Comparison of ENCODE assay signal across 11 cellular contexts in genomic region chr4:17494258-17494657, GRCh38. TPM values are rescaled to one million over a fixed set of nuclear protein-coding genes. Genes with fewer than 3 reads are reported as not detected.
DNase-seq lines count a peak whose midpoint lies in the region; ATAC-seq and TF ChIP-seq lines count a peak whose summit lies in the region.
"Had no signal": no experiment of that assay in that cellular context is flagged by ENCODE, and none has a peak within 500 bp of the region (broad histone marks: within the 10 kb centered on the region; RNA-seq: fewer than 3 reads in every experiment).

No MANE protein-coding gene starts in this region.

- POLR2A ChIA-PET in activated CD8-positive, alpha-beta T cell treated with anti-CD3 and anti-CD28 coated beads for 36 hours (lab: Charles Lee) = interaction anchor here (0.6 kb wide), 1 partner anchor 22 kb away, joined by 3 read pairs; no protein-coding TSS in a partner anchor
- POLR2A ChIA-PET in activated CD8-positive, alpha-beta T cell treated with anti-CD3 and anti-CD28 coated beads, Interleukin-2, amount 10 ng/mL, durations not matched to agents 7 days and 5 days (lab: Charles Lee) = interaction anchor here (0.5 kb wide), 1 partner anchor 29 kb away, joined by 4 read pairs; no protein-coding TSS in a partner anchor

- peak overlapping the region; percentile 9 for H3K27ac Mint-ChIP-seq in activated CD8-positive, alpha-beta T cell treated with anti-CD3 and anti-CD28 coated beads for 36 hours
- no peak overlapping the region for H3K27ac Mint-ChIP-seq in activated CD8-positive, alpha-beta T cell treated with anti-CD3 and anti-CD28 coated beads, Interleukin-2, amount 10 ng/mL, durations not matched to agents 7 days and 5 days
- H3K27ac Mint-ChIP-seq in activated T-helper 2 cell treated with anti-CD3 and anti-CD28 coated beads, Interferon-gamma antibody, Interleukin-2, Interleukin-4, amounts not matched to agents 10 μg/mL and 5 μg/mL and 100 μg/mL, durations not matched to agents 14 hours and 24 hours and 36 hours = no peak overlapping the region

- H3K9ac ChIP-seq in colonic mucosa (ENCODE audit: low read depth in 2 of 2, low read length in 2 of 2) = no peak overlapping the region

- H3K4me1 ChIP-seq in colonic mucosa (no peaks in the 10 kb centered on the region), right atrium auricular region (no peaks in the 10 kb centered on the region)

- H3K36me3 Mint-ChIP-seq in activated CD8-positive, alpha-beta T cell treated with anti-CD3 and anti-CD28 coated beads for 36 hours (ENCODE audit: low read depth) = peaks cover 28% of the 10 kb centered on the region
- H3K36me3 Mint-ChIP-seq in activated CD8-positive, alpha-beta T cell treated with anti-CD3 and anti-CD28 coated beads, Interleukin-2, amount 10 ng/mL, durations not matched to agents 7 days and 5 days (ENCODE audit: low read depth) = peaks cover 19% of the 10 kb centered on the region
- H3K36me3 Mint-ChIP-seq in activated T-helper 2 cell treated with anti-CD3 and anti-CD28 coated beads, Interferon-gamma antibody, Interleukin-2, Interleukin-4, amounts not matched to agents 10 μg/mL and 5 μg/mL and 100 μg/mL, durations not matched to agents 14 hours and 24 hours and 36 hours (ENCODE audit: low read depth) = peaks cover 32% of the 10 kb centered on the region

- H3K9me3 ChIP-seq in colonic mucosa (no peaks in the 10 kb centered on the region), right atrium auricular region (no peaks in the 10 kb centered on the region)

- no peaks in the 10 kb centered on the region for H3K27me3 ChIP-seq in colonic mucosa
- H3K27me3 ChIP-seq in right atrium auricular region = no peaks in the 10 kb centered on the region

- no peak overlapping the region for H3K27ac ChIP-seq in colonic mucosa
- H3K27ac ChIP-seq in right atrium auricular region = no peak overlapping the region
- H3K27ac ChIP-seq: C4-2B had no signal

- CTCF ChIA-PET in activated CD8-positive, alpha-beta T cell treated with anti-CD3 and anti-CD28 coated beads for 36 hours (lab: Charles Lee) = no interaction called here
- CTCF ChIA-PET in activated CD8-positive, alpha-beta T cell treated with anti-CD3 and anti-CD28 coated beads, Interleukin-2, amount 10 ng/mL, durations not matched to agents 7 days and 5 days (lab: Charles Lee) = interaction anchor here (1.5 kb wide), 1 partner anchor 314 kb away, joined by 3 read pairs; no protein-coding TSS in a partner anchor

- H3K4me3 Mint-ChIP-seq in activated CD8-positive, alpha-beta T cell treated with anti-CD3 and anti-CD28 coated beads for 36 hours = no peak overlapping the region
- no peak overlapping the region for H3K4me3 Mint-ChIP-seq in activated CD8-positive, alpha-beta T cell treated with anti-CD3 and anti-CD28 coated beads, Interleukin-2, amount 10 ng/mL, durations not matched to agents 7 days and 5 days
- H3K4me3 Mint-ChIP-seq in activated T-helper 2 cell treated with anti-CD3 and anti-CD28 coated beads, Interferon-gamma antibody, Interleukin-2, Interleukin-4, amounts not matched to agents 10 μg/mL and 5 μg/mL and 100 μg/mL, durations not matched to agents 14 hours and 24 hours and 36 hours (ENCODE audit: low read depth) = no peak overlapping the region

- H3K36me3 ChIP-seq in colonic mucosa = no peaks in the 10 kb centered on the region
- H3K36me3 ChIP-seq in right atrium auricular region = peaks cover 37% of the 10 kb centered on the region

- no peaks in the 10 kb centered on the region for H3K9me3 Mint-ChIP-seq in activated CD8-positive, alpha-beta T cell treated with anti-CD3 and anti-CD28 coated beads for 36 hours
- no peaks in the 10 kb centered on the region for H3K9me3 Mint-ChIP-seq in activated CD8-positive, alpha-beta T cell treated with anti-CD3 and anti-CD28 coated beads, Interleukin-2, amount 10 ng/mL, durations not matched to agents 7 days and 5 days (ENCODE audit: insufficient read depth)
- H3K9me3 Mint-ChIP-seq in activated T-helper 2 cell treated with anti-CD3 and anti-CD28 coated beads, Interferon-gamma antibody, Interleukin-2, Interleukin-4, amounts not matched to agents 10 μg/mL and 5 μg/mL and 100 μg/mL, durations not matched to agents 14 hours and 24 hours and 36 hours = no peaks in the 10 kb centered on the region

- ATAC-seq in activated CD8-positive, alpha-beta T cell treated with anti-CD3 and anti-CD28 coated beads for 36 hours = peak; percentile 58
- no peak for ATAC-seq in activated CD8-positive, alpha-beta T cell treated with anti-CD3 and anti-CD28 coated beads, Interleukin-2, amount 10 ng/mL, durations not matched to agents 7 days and 5 days

- intact Hi-C loops in activated CD8-positive, alpha-beta T cell treated with anti-CD3 and anti-CD28 coated beads for 36 hours (cut with micrococcal nuclease) = no loop called here
- intact Hi-C loops in activated T-helper 2 cell treated with anti-CD3 and anti-CD28 coated beads, Interferon-gamma antibody, Interleukin-2, Interleukin-4, amounts not matched to agents 10 μg/mL and 5 μg/mL and 100 μg/mL, durations not matched to agents 14 hours and 24 hours and 36 hours (cut with micrococcal nuclease) = no loop called here
- intact Hi-C loops in colonic mucosa (cut with DNase I) = no loop called here

- H3K4me1 Mint-ChIP-seq in activated CD8-positive, alpha-beta T cell treated with anti-CD3 and anti-CD28 coated beads for 36 hours (ENCODE audit: low read depth) = peaks cover 15% of the 10 kb centered on the region
- peaks cover 12% of the 10 kb centered on the region for H3K4me1 Mint-ChIP-seq in activated CD8-positive, alpha-beta T cell treated with anti-CD3 and anti-CD28 coated beads, Interleukin-2, amount 10 ng/mL, durations not matched to agents 7 days and 5 days (ENCODE audit: low read depth)
- H3K4me1 Mint-ChIP-seq in activated T-helper 2 cell treated with anti-CD3 and anti-CD28 coated beads, Interferon-gamma antibody, Interleukin-2, Interleukin-4, amounts not matched to agents 10 μg/mL and 5 μg/mL and 100 μg/mL, durations not matched to agents 14 hours and 24 hours and 36 hours (ENCODE audit: low read depth) = peaks cover 9% of the 10 kb centered on the region

- no peaks in the 10 kb centered on the region for H3K27me3 Mint-ChIP-seq in activated CD8-positive, alpha-beta T cell treated with anti-CD3 and anti-CD28 coated beads for 36 hours
- no peaks in the 10 kb centered on the region for H3K27me3 Mint-ChIP-seq in activated CD8-positive, alpha-beta T cell treated with anti-CD3 and anti-CD28 coated beads, Interleukin-2, amount 10 ng/mL, durations not matched to agents 7 days and 5 days (ENCODE audit: low read depth)
- no peaks in the 10 kb centered on the region for H3K27me3 Mint-ChIP-seq in activated T-helper 2 cell treated with anti-CD3 and anti-CD28 coated beads, Interferon-gamma antibody, Interleukin-2, Interleukin-4, amounts not matched to agents 10 μg/mL and 5 μg/mL and 100 μg/mL, durations not matched to agents 14 hours and 24 hours and 36 hours (ENCODE audit: low read depth)

- DNase-seq in activated CD8-positive, alpha-beta T cell treated with anti-CD3 and anti-CD28 coated beads for 36 hours = peak; percentile 21
- no peak for DNase-seq in activated CD8-positive, alpha-beta T cell treated with anti-CD3 and anti-CD28 coated beads, Interleukin-2, amount 10 ng/mL, durations not matched to agents 7 days and 5 days
- DNase-seq in activated T-cell treated with anti-CD3 and anti-CD28 coated beads for 48 hours (ENCODE audit: low read depth) (peak; percentile 2), foreskin melanocyte (peak; percentile 86), stromal cell of bone marrow (ENCODE audit: low read depth) (peak; percentile 80), colonic mucosa (no peak), right atrium auricular region (ENCODE audit: low spot score) (no peak)
- DNase-seq in activated T-helper 2 cell treated with anti-CD3 and anti-CD28 coated beads, Interferon-gamma antibody, Interleukin-2, Interleukin-4, amounts not matched to agents 10 μg/mL and 5 μg/mL and 100 μg/mL, durations not matched to agents 14 hours and 24 hours and 36 hours (ENCODE audit: low spot score) = no peak
- DNase-seq: Karpas-422 had no signal

- no peak for TF ChIP-seq CTCF in activated CD8-positive, alpha-beta T cell treated with anti-CD3 and anti-CD28 coated beads for 36 hours (IDR thresholded peaks at IDR 0.05)
- no peak for TF ChIP-seq CTCF in colonic mucosa (IDR thresholded peaks at IDR 0.05)
- TF ChIP-seq CTCF in right atrium auricular region (IDR thresholded peaks at IDR 0.05) = no peak

- H3K4me3 ChIP-seq in colonic mucosa (no peak overlapping the region), right atrium auricular region (no peak overlapping the region)

RNA-seq across cellular contexts. Expression of gene QDPR, which starts 17.6 kb away (rescaled TPM):
- 10 to 100 TPM; 31.5 to 31.6 TPM for total RNA-seq in activated CD8-positive, alpha-beta T cell treated with anti-CD3 and anti-CD28 coated beads for 36 hours
- 10 to 100 TPM; 20.0 to 21.2 TPM for total RNA-seq in activated CD8-positive, alpha-beta T cell treated with anti-CD3 and anti-CD28 coated beads, Interleukin-2, amount 10 ng/mL, durations not matched to agents 7 days and 5 days
- total RNA-seq in activated T-helper 2 cell treated with anti-CD3 and anti-CD28 coated beads, Interferon-gamma antibody, Interleukin-2, Interleukin-4, amounts not matched to agents 10 μg/mL and 5 μg/mL and 100 μg/mL, durations not matched to agents 14 hours and 24 hours and 36 hours = 28.2 and 34.3 TPM in 2 replicates
- total RNA-seq in colonic mucosa = 10 to 100 TPM; 27.2 to 27.3 TPM
- 10 to 100 TPM in 1 of 2 donors, 1 to 10 TPM in 1; 5.8 to 14.8 TPM for total RNA-seq in right atrium auricular region

RNA-seq across cellular contexts. Expression of gene CLRN2, which starts 20.7 kb away (rescaled TPM):
- not detected for total RNA-seq in activated CD8-positive, alpha-beta T cell treated with anti-CD3 and anti-CD28 coated beads for 36 hours
- total RNA-seq in activated CD8-positive, alpha-beta T cell treated with anti-CD3 and anti-CD28 coated beads, Interleukin-2, amount 10 ng/mL, durations not matched to agents 7 days and 5 days = not detected
- total RNA-seq in activated T-helper 2 cell treated with anti-CD3 and anti-CD28 coated beads, Interferon-gamma antibody, Interleukin-2, Interleukin-4, amounts not matched to agents 10 μg/mL and 5 μg/mL and 100 μg/mL, durations not matched to agents 14 hours and 24 hours and 36 hours = not detected in 2 replicates
- total RNA-seq in colonic mucosa (not detected), right atrium auricular region (not detected)
- total RNA-seq: glomerular endothelial cell had no signal

Comparison
In these comparisons a context has a peak if more than half of its experiments do, and no peak if none do; other contexts are left out.
1. DNase-seq: peak in activated CD8-positive, alpha-beta T cell treated with anti-CD3 and anti-CD28 coated beads for 36 hours (single experiment), activated T-cell treated with anti-CD3 and anti-CD28 coated beads for 48 hours (single experiment), foreskin melanocyte (single experiment) and stromal cell of bone marrow (single experiment); none in activated CD8-positive, alpha-beta T cell treated with anti-CD3 and anti-CD28 coated beads, Interleukin-2, amount 10 ng/mL, durations not matched to agents 7 days and 5 days (single experiment), activated T-helper 2 cell treated with anti-CD3 and anti-CD28 coated beads, Interferon-gamma antibody, Interleukin-2, Interleukin-4, amounts not matched to agents 10 μg/mL and 5 μg/mL and 100 μg/mL, durations not matched to agents 14 hours and 24 hours and 36 hours (single experiment), colonic mucosa (single experiment) and right atrium auricular region (single experiment).